Comparison of ENCODE assay signal across 28 cellular contexts in the genomic region with DNA sequence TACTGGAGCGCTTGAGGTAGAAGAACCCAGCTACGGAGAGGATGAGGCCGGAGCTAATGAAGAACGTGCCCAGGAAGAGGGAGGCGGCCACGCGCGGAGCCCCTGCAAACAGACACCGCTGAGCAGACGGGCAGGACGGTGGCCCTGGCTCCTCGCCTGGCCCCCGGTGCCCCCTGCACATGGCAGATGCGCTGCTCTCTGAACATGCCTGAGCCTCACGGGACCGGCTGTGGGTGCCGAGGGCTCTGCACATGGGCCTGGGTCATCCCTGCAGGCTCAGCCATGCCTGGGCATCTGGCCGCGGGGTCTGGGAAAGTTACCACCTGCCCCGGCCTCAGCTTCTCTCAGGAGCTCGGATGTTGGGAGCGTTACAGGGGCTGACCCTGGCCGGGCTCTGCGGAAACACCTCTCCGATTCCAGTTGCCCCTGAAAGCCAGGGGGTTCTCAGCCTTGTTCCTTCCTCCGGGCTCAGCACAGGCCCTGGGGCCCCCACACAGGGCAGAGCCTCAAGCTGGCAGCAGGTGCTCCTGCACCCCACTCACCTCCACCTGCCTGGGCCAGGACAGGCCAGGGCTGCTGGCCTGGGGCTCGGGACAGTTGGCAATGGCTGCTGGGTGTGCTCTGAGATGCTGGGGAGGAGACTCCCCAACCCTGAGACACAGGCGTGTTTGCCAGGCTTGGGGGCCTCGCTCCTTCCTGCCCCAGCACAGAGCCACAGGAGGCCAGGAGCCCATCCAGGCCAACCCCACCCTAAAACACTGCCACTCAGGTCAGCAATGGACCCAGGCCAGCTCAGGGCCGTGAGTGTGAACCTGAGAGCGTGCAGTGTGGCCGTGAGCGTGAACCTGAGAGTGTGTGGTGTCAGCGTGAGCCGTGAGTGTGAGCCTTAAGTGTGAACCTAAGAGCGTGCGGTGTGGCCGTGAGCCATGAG. TPM values are rescaled to one million over a fixed set of nuclear protein-coding genes. Genes with fewer than 3 reads are reported as not detected.
A peak's percentile ranks its signal among the peaks of the same experiment; 100 is the strongest.
DNase-seq lines count a peak whose midpoint lies in the region; TF ChIP-seq lines count a peak whose summit lies in the region.
"Had no signal": no experiment of that assay in that cellular context is flagged by ENCODE, and none has a peak within 500 bp of the region (broad histone marks: within the 10 kb centered on the region; RNA-seq: fewer than 3 reads in every experiment).

No MANE protein-coding gene starts in this region.

- no peaks in the 10 kb centered on the region for H3K4me1 Mint-ChIP-seq in activated CD4-positive, alpha-beta memory T cell treated with anti-CD3 and anti-CD28 coated beads for 36 hours (ENCODE audit: low read depth)
- H3K4me1 Mint-ChIP-seq in activated CD4-positive, alpha-beta memory T cell treated with anti-CD3 and anti-CD28 coated beads, Interleukin-2, amount 10 ng/mL, durations not matched to agents 7 days and 5 days, result no peaks in the 10 kb centered on the region

- H3K4me3 ChIP-seq in BLaER1 treated with 17β-estradiol and CSF1 and Interleukin-3, amounts not matched to agents 10 nM and 100 nM, result peak overlapping the region in 3 of 10 experiments; percentile 21 to 42 (median 37); a peak in 5 of 20 replicates
- H3K4me3 ChIP-seq in coronary artery, result no peak overlapping the region
- H3K4me3 ChIP-seq: esophagus squamous epithelium, HAP-1, left lung, mucosa of descending colon, sigmoid colon had no signal

- H3K4me1 ChIP-seq in BLaER1 treated with 17β-estradiol and CSF1 and Interleukin-3, amounts not matched to agents 10 nM and 100 nM, result peaks cover 49 to 98% (median 83%) of the 10 kb centered on the region in 10 experiments
- H3K4me1 ChIP-seq: esophagus squamous epithelium, HAP-1, left lung, sigmoid colon had no signal

- peaks cover 0 to 16% (median 0%) of the 10 kb centered on the region in 11 experiments; a peak in 4 of 22 replicates for H3K36me3 ChIP-seq in BLaER1 treated with 17β-estradiol and CSF1 and Interleukin-3, amounts not matched to agents 10 nM and 100 nM
- H3K36me3 ChIP-seq: HAP-1, neutrophil, sigmoid colon had no signal

- H3K4me2 ChIP-seq in BLaER1 treated with 17β-estradiol and CSF1 and Interleukin-3, amounts not matched to agents 10 nM and 100 nM, result peak overlapping the region; percentile 30 to 95 (median 79); a peak in 21 of 22 replicates

- no peaks in the 10 kb centered on the region for H3K9me3 ChIP-seq in BLaER1 treated with 17β-estradiol and CSF1 and Interleukin-3, amounts not matched to agents 10 nM and 100 nM (replicated peaks in 1 of 11)
- H3K9me3 ChIP-seq: esophagus squamous epithelium, HAP-1, left lung, mucosa of descending colon, neutrophil, sigmoid colon had no signal

- TF ChIP-seq CTCF in coronary artery (IDR thresholded peaks at IDR 0.05), result no peak

- peak overlapping the region in 7 of 11 experiments; percentile 1 to 67 (median 62); a peak in 10 of 22 replicates for H3K9ac ChIP-seq in BLaER1 treated with 17β-estradiol and CSF1 and Interleukin-3, amounts not matched to agents 10 nM and 100 nM

- no peak overlapping the region for H3K4me3 Mint-ChIP-seq in activated CD4-positive, alpha-beta memory T cell treated with anti-CD3 and anti-CD28 coated beads for 36 hours
- H3K4me3 Mint-ChIP-seq in activated CD4-positive, alpha-beta memory T cell treated with anti-CD3 and anti-CD28 coated beads, Interleukin-2, amount 10 ng/mL, durations not matched to agents 7 days and 5 days, result no peak overlapping the region
- H3K4me3 Mint-ChIP-seq: activated T-helper 1 cell treated with anti-CD3 and anti-CD28 coated beads, Interleukin-12 subunit alpha, Interleukin-12 subunit beta, Interleukin-2, Interleukin-4 antibody, amounts not matched to agents 30 ng/mL and 10 ng/mL and 1 ng/mL, durations not matched to agents 14 hours and 24 hours and 36 hours; stimulated activated naive CD8-positive, alpha-beta T cell treated with anti-CD3 and anti-CD28 coated beads, Interleukin-15, amount 100 ng/mL, for 72 hours had no signal

- H3K9me3 Mint-ChIP-seq in activated CD4-positive, alpha-beta memory T cell treated with anti-CD3 and anti-CD28 coated beads for 36 hours, result no peaks in the 10 kb centered on the region
- H3K9me3 Mint-ChIP-seq in activated CD4-positive, alpha-beta memory T cell treated with anti-CD3 and anti-CD28 coated beads, Interleukin-2, amount 10 ng/mL, durations not matched to agents 7 days and 5 days, result no peaks in the 10 kb centered on the region
- H3K9me3 Mint-ChIP-seq: activated T-helper 1 cell treated with anti-CD3 and anti-CD28 coated beads, Interleukin-12 subunit alpha, Interleukin-12 subunit beta, Interleukin-2, Interleukin-4 antibody, amounts not matched to agents 30 ng/mL and 10 ng/mL and 1 ng/mL, durations not matched to agents 14 hours and 24 hours and 36 hours; stimulated activated naive CD8-positive, alpha-beta T cell treated with anti-CD3 and anti-CD28 coated beads, Interleukin-15, amount 100 ng/mL, for 72 hours had no signal

- intact Hi-C loops in activated CD4-positive, alpha-beta memory T cell treated with anti-CD3 and anti-CD28 coated beads for 36 hours (cut with micrococcal nuclease), result no loop called here
- intact Hi-C loops in posterior vena cava (cut with DNase I), result no loop called here

- CTCF ChIA-PET in activated CD4-positive, alpha-beta memory T cell treated with anti-CD3 and anti-CD28 coated beads for 36 hours (lab: Charles Lee), result no interaction called here
- CTCF ChIA-PET in activated CD4-positive, alpha-beta memory T cell treated with anti-CD3 and anti-CD28 coated beads, Interleukin-2, amount 10 ng/mL, durations not matched to agents 7 days and 5 days (lab: Charles Lee), result no interaction called here

- POLR2A ChIA-PET in activated CD4-positive, alpha-beta memory T cell treated with anti-CD3 and anti-CD28 coated beads for 36 hours (lab: Charles Lee), result no interaction called here
- POLR2A ChIA-PET in activated CD4-positive, alpha-beta memory T cell treated with anti-CD3 and anti-CD28 coated beads, Interleukin-2, amount 10 ng/mL, durations not matched to agents 7 days and 5 days (lab: Charles Lee), result no interaction called here

- peaks cover 0 to 23% (median 0%) of the 10 kb centered on the region in 11 experiments; a peak in 5 of 22 replicates for H3K27me3 ChIP-seq in BLaER1 treated with 17β-estradiol and CSF1 and Interleukin-3, amounts not matched to agents 10 nM and 100 nM
- H3K27me3 ChIP-seq: esophagus squamous epithelium, neutrophil, sigmoid colon had no signal

- H3K36me3 Mint-ChIP-seq in activated CD4-positive, alpha-beta memory T cell treated with anti-CD3 and anti-CD28 coated beads for 36 hours, result peaks cover 2% of the 10 kb centered on the region
- peaks cover 2% of the 10 kb centered on the region for H3K36me3 Mint-ChIP-seq in activated CD4-positive, alpha-beta memory T cell treated with anti-CD3 and anti-CD28 coated beads, Interleukin-2, amount 10 ng/mL, durations not matched to agents 7 days and 5 days (ENCODE audit: low read depth)

- peak; percentile 7 for DNase-seq in activated CD4-positive, alpha-beta memory T cell treated with anti-CD3 and anti-CD28 coated beads for 36 hours
- DNase-seq in activated CD4-positive, alpha-beta memory T cell treated with anti-CD3 and anti-CD28 coated beads, Interleukin-2, amount 10 ng/mL, durations not matched to agents 7 days and 5 days, result no peak
- DNase-seq in coronary artery (ENCODE audit: low spot score), result peak; percentile 68
- DNase-seq in posterior vena cava (ENCODE audit: low spot score), result peak; percentile 74
- DNase-seq in anterior cingulate cortex (lab: John Stamatoyannopoulos, UW), result no peak
- no peak for DNase-seq in AG20443 (ENCODE audit: low spot score)
- DNase-seq in activated gamma-delta T cell (lab: John Stamatoyannopoulos, UW), result no peak
- DNase-seq: activated CD4-positive, alpha-beta T cell treated with anti-CD3 and anti-CD28 coated beads, Interleukin-2, amount 50 U/mL, for 1 hour; amniotic stem cell; C1 segment of cervical spinal cord; central memory CD4-positive, alpha-beta T cell; esophagus squamous epithelium; GF-D8; left lung; NCI-H146; NCI-H2171; NCI-H526 treated with DMSO at 0.1 percent for 48 hours; SHP77 treated with DMSO at 0.1 percent for 48 hours; sigmoid colon had no signal

- peaks cover 0 to 90% (median 29%) of the 10 kb centered on the region in 11 experiments; a peak in 18 of 22 replicates for H4K20me1 ChIP-seq in BLaER1 treated with 17β-estradiol and CSF1 and Interleukin-3, amounts not matched to agents 10 nM and 100 nM

- H3K27me3 Mint-ChIP-seq in activated CD4-positive, alpha-beta memory T cell treated with anti-CD3 and anti-CD28 coated beads for 36 hours, result no peaks in the 10 kb centered on the region
- no peaks in the 10 kb centered on the region for H3K27me3 Mint-ChIP-seq in activated CD4-positive, alpha-beta memory T cell treated with anti-CD3 and anti-CD28 coated beads, Interleukin-2, amount 10 ng/mL, durations not matched to agents 7 days and 5 days
- H3K27me3 Mint-ChIP-seq: stimulated activated naive CD8-positive, alpha-beta T cell treated with anti-CD3 and anti-CD28 coated beads, Interleukin-15, amount 100 ng/mL, for 72 hours had no signal

- H3K27ac Mint-ChIP-seq in activated CD4-positive, alpha-beta memory T cell treated with anti-CD3 and anti-CD28 coated beads for 36 hours, result no peak overlapping the region
- no peak overlapping the region for H3K27ac Mint-ChIP-seq in activated CD4-positive, alpha-beta memory T cell treated with anti-CD3 and anti-CD28 coated beads, Interleukin-2, amount 10 ng/mL, durations not matched to agents 7 days and 5 days
- H3K27ac Mint-ChIP-seq: activated T-helper 1 cell treated with anti-CD3 and anti-CD28 coated beads, Interleukin-12 subunit alpha, Interleukin-12 subunit beta, Interleukin-2, Interleukin-4 antibody, amounts not matched to agents 30 ng/mL and 10 ng/mL and 1 ng/mL, durations not matched to agents 14 hours and 24 hours and 36 hours had no signal

- peak overlapping the region in 7 of 11 experiments; percentile 26 to 68 (median 56); a peak in 12 of 22 replicates for H3K27ac ChIP-seq in BLaER1 treated with 17β-estradiol and CSF1 and Interleukin-3, amounts not matched to agents 10 nM and 100 nM
- no peak overlapping the region for H3K27ac ChIP-seq in coronary artery
- H3K27ac ChIP-seq: esophagus squamous epithelium, left lung, neutrophil, sigmoid colon had no signal

RNA-seq across cellular contexts. Expression of a gene that starts 12.1 kb away (rescaled TPM):
- not detected for total RNA-seq in activated CD4-positive, alpha-beta memory T cell treated with anti-CD3 and anti-CD28 coated beads for 36 hours
- total RNA-seq in activated CD4-positive, alpha-beta memory T cell treated with anti-CD3 and anti-CD28 coated beads, Interleukin-2, amount 10 ng/mL, durations not matched to agents 7 days and 5 days, result not detected
- total RNA-seq in posterior vena cava, result not detected
- total RNA-seq: glomerular endothelial cell; M059J; sigmoid colon; T-helper 1 cell treated with Interleukin-12 subunit alpha and Interleukin-12 subunit beta and Interleukin-4 antibody, amounts not matched to agents 30 ng/mL and 1 ng/mL, for 36 hours had no signal

RNA-seq across cellular contexts. Expression of a gene that starts 29.7 kb away (rescaled TPM):
- 10 to 100 TPM; 19.5 to 20.5 TPM for total RNA-seq in activated CD4-positive, alpha-beta memory T cell treated with anti-CD3 and anti-CD28 coated beads for 36 hours
- total RNA-seq in activated CD4-positive, alpha-beta memory T cell treated with anti-CD3 and anti-CD28 coated beads, Interleukin-2, amount 10 ng/mL, durations not matched to agents 7 days and 5 days, result 10 to 100 TPM; 18.6 to 19.9 TPM
- 1 to 10 TPM; 6.7 to 7.4 TPM for total RNA-seq in posterior vena cava

Comparison
In these comparisons a context has a peak if more than half of its experiments do, and no peak if none do; other contexts are left out.
1. DNase-seq: peak in activated CD4-positive, alpha-beta memory T cell treated with anti-CD3 and anti-CD28 coated beads for 36 hours (single experiment), coronary artery (single experiment) and posterior vena cava (single experiment); none in activated CD4-positive, alpha-beta memory T cell treated with anti-CD3 and anti-CD28 coated beads, Interleukin-2, amount 10 ng/mL, durations not matched to agents 7 days and 5 days (single experiment), anterior cingulate cortex (0 of 58), AG20443 (single experiment) and activated gamma-delta T cell (single experiment).
2. H3K27ac ChIP-seq: peak in BLaER1 treated with 17β-estradiol and CSF1 and Interleukin-3, amounts not matched to agents 10 nM and 100 nM (7 of 11); none in coronary artery (0 of 2).